Comparison of ENCODE assay signal across 12 cellular contexts in genomic region chr10:70283445-70284399, GRCh38. TPM values are rescaled to one million over a fixed set of nuclear protein-coding genes. Genes with fewer than 3 reads are reported as not detected.
DNase-seq lines count a peak whose midpoint lies in the region; ATAC-seq and TF ChIP-seq lines count a peak whose summit lies in the region.
"Had no signal": no experiment of that assay in that cellular context is flagged by ENCODE, and none has a peak within 500 bp of the region (broad histone marks: within the 10 kb centered on the region; RNA-seq: fewer than 3 reads in every experiment).

Gene NPFFR1, minus strand, starts transcription at chr10:70284004. Its CDS starts 328 bp downstream, at chr10:70283676.

- H3K9me3 Mint-ChIP-seq in activated CD8-positive, alpha-beta T cell treated with anti-CD3 and anti-CD28 coated beads for 36 hours: no peaks in the 10 kb centered on the region

- no peak within 1 kb of the TSS for H3K4me3 Mint-ChIP-seq in activated CD8-positive, alpha-beta T cell treated with anti-CD3 and anti-CD28 coated beads for 36 hours

- H3K36me3 Mint-ChIP-seq in activated CD8-positive, alpha-beta T cell treated with anti-CD3 and anti-CD28 coated beads for 36 hours (ENCODE audit: low read depth): no peaks in the 10 kb centered on the region

- no CpG with 5 or more reads among the region's 63 CpGs for WGBS in iPS DF 6.9 (ENCODE audit: insufficient coverage, insufficient read length)

- H3K4me3 ChIP-seq in H7 (ENCODE audit: insufficient read depth, low read depth, low read length): peak within 1 kb of the TSS; percentile 34
- H3K4me3 ChIP-seq in iPS DF 6.9 (ENCODE audit: low read length): peak within 1 kb of the TSS; percentile 31; the same call in 1 of the 2 replicates

- intact Hi-C loops in activated CD8-positive, alpha-beta T cell treated with anti-CD3 and anti-CD28 coated beads for 36 hours (cut with micrococcal nuclease): no loop called here
- intact Hi-C loops in sciatic nerve (cut with DNase I): no loop called here

- no peak within 1 kb of the TSS for H3K27ac Mint-ChIP-seq in activated CD8-positive, alpha-beta T cell treated with anti-CD3 and anti-CD28 coated beads for 36 hours

- H3K27me3 Mint-ChIP-seq in activated CD8-positive, alpha-beta T cell treated with anti-CD3 and anti-CD28 coated beads for 36 hours: peaks cover 52% of the 10 kb centered on the region

- DNase-seq in H7 (peak; percentile 92), iPS DF 6.9 (ENCODE audit: low read depth, low spot score) (no peak), sciatic nerve (ENCODE audit: low spot score) (no peak), NCI-H2081 treated with DMSO at 0.1 percent for 48 hours (lab: John Stamatoyannopoulos, UW) (no peak), NAMALWA (ENCODE audit: low spot score) (no peak), NCI-H510A (lab: John Stamatoyannopoulos, UW) (no peak)
- DNase-seq in activated CD8-positive, alpha-beta T cell treated with anti-CD3 and anti-CD28 coated beads for 36 hours: no peak
- DNase-seq: activated CD4-positive, alpha-beta T cell treated with anti-CD3 and anti-CD28 coated beads for 4 hours; brain microvascular endothelial cell; GOT3 had no signal

- H3K36me3 ChIP-seq in H7 (replicated peaks; ENCODE audit: control insufficient read depth, insufficient read depth, low read length) (no peaks in the 10 kb centered on the region), iPS DF 6.9 (ENCODE audit: control insufficient read depth, insufficient read depth, low read length) (no peaks in the 10 kb centered on the region)
- H3K36me3 ChIP-seq: brain microvascular endothelial cell, tibial artery had no signal

- TF ChIP-seq CTCF in activated CD8-positive, alpha-beta T cell treated with anti-CD3 and anti-CD28 coated beads for 36 hours (IDR thresholded peaks at IDR 0.05): no peak

- no peaks in the 10 kb centered on the region for H3K9me3 ChIP-seq in iPS DF 6.9 (ENCODE audit: control insufficient read depth, insufficient read depth, low read length)
- H3K9me3 ChIP-seq: tibial artery had no signal

- peak; percentile 39 for ATAC-seq in activated CD8-positive, alpha-beta T cell treated with anti-CD3 and anti-CD28 coated beads for 36 hours
- ATAC-seq in sciatic nerve: peak; percentile 57
- ATAC-seq in HG03565 (IDR thresholded peaks at IDR 0.05; ENCODE audit: unreplicated experiment): no peak

- POLR2A ChIA-PET in activated CD8-positive, alpha-beta T cell treated with anti-CD3 and anti-CD28 coated beads for 36 hours (lab: Charles Lee): no interaction called here

- H3K27me3 ChIP-seq in H7 (ENCODE audit: control insufficient read depth, insufficient read depth, low read length): peaks cover 30% of the 10 kb centered on the region
- peaks cover 18% of the 10 kb centered on the region for H3K27me3 ChIP-seq in iPS DF 6.9 (ENCODE audit: control insufficient read depth, insufficient read depth, low read length)

- CTCF ChIA-PET in activated CD8-positive, alpha-beta T cell treated with anti-CD3 and anti-CD28 coated beads for 36 hours (lab: Charles Lee): interaction anchor here (1.0 to 1.7 kb wide), 3 partner anchors 11 to 81 kb away, joined by 3 to 4 read pairs (median 3); no protein-coding TSS in a partner anchor

- H3K4me1 Mint-ChIP-seq in activated CD8-positive, alpha-beta T cell treated with anti-CD3 and anti-CD28 coated beads for 36 hours (ENCODE audit: low read depth): peaks cover 2% of the 10 kb centered on the region

- no peaks in the 10 kb centered on the region for H3K4me1 ChIP-seq in iPS DF 6.9 (ENCODE audit: control insufficient read depth, insufficient read depth, low read length)

- H3K27ac ChIP-seq in iPS DF 6.9 (ENCODE audit: low read length): no peak within 1 kb of the TSS
- H3K27ac ChIP-seq: brain microvascular endothelial cell, tibial artery had no signal

RNA-seq across cellular contexts. Expression of gene NPFFR1, which starts in this region (rescaled TPM):
- total RNA-seq in H7 (2014; rRNA removed; shearing (Covaris generic)): not detected in 2 replicates
- not detected for total RNA-seq in activated CD8-positive, alpha-beta T cell treated with anti-CD3 and anti-CD28 coated beads for 36 hours
- total RNA-seq in sciatic nerve: 4.8 TPM

Comparison
In these comparisons a context has a peak if more than half of its experiments do, and no peak if none do; other contexts are left out.
1. Peak in DNase-seq and H3K4me3 ChIP-seq in H7; RNA of the gene not detected or under 1 TPM.
2. Peak in ATAC-seq in activated CD8-positive, alpha-beta T cell treated with anti-CD3 and anti-CD28 coated beads for 36 hours; RNA of the gene not detected or under 1 TPM.